ENCODE assay signal across 8 cellular contexts in the genomic region with DNA sequence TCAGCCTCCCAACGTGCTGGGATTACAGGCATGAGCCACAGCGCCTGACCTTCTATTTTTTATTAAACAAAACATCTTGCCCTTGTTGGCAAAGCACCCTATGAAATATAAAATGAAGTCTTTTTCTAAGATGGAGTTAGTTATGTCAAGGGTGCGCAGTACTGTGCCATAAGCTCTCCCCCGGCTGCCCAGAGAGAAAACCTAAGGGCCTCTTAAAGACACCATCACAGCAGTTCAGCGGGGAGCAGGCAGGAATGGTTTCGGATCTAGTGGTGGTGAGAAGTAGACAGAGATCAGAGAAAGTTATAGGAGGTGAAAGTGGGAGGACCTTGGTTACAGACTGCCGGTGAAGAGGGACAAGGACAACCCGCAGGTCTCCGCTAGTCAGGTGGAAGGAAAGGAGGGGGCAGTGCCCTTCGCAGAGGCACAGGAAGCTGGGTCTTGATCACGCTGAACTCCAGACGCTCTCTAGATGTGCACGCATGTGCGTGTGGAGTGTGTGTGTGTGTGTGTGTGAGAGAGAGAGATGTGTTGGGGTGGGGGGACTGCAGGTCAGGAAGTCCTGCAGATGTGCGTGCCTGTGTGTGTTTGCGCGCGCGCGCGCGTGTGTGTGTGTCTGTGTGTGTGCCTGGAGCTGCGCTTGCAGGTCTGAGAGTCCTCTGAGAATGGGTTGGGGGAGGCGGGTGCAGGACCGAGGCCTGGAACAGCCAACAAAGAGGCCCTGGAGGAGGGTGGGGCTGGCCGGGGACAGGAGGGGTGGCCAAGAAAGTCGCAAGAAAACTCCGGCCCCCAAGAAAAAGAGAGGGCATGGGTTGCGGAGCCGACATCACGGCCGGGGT. TPM values are rescaled to one million over a fixed set of nuclear protein-coding genes. Genes with fewer than 3 reads are reported as not detected.
DNase-seq lines count a peak whose midpoint lies in the region; ATAC-seq, FAIRE-seq and TF ChIP-seq lines count a peak whose summit lies in the region.

No MANE protein-coding gene starts in this region.

- no peaks in the 10 kb centered on the region for H3K36me3 ChIP-seq in endothelial cell of umbilical vein (ENCODE audit: control insufficient read depth in 2 of 2, extremely low read depth in 1 of 2, insufficient read depth in 2 of 2, low read length in 2 of 2)
- peaks cover 0 to 4% (median 0%) of the 10 kb centered on the region in 3 experiments for H3K36me3 ChIP-seq in naive thymus-derived CD4-positive, alpha-beta T cell (ENCODE audit: control insufficient read depth in 2 of 3, insufficient read depth in 3 of 3, low read length in 3 of 3)

- DNase-seq in 8988T (peak; percentile 62), NCI-H526 treated with DMSO at 0.1 percent for 48 hours (lab: John Stamatoyannopoulos, UW) (peak; percentile 10), endothelial cell of umbilical vein (ENCODE audit: low read depth, low spot score) (peak; percentile 61)
- DNase-seq in activated CD8-positive, alpha-beta memory T cell treated with anti-CD3 and anti-CD28 coated beads for 1 hour (ENCODE audit: extremely low read depth in 1 of 2, low read depth in 1 of 2), result peak; percentile 19 to 50
- DNase-seq in naive thymus-derived CD4-positive, alpha-beta T cell, result peak; percentile 42 to 88 (median 84)
- DNase-seq in stimulated activated naive CD4-positive, alpha-beta T cell treated with Interleukin-2 at 50 U/mL for 16 hours (lab: John Stamatoyannopoulos, UW), result peak; percentile 68

- H3K27ac Mint-ChIP-seq in naive thymus-derived CD4-positive, alpha-beta T cell, result peak overlapping the region; percentile 89 to 98 (median 94)

- POLR2A ChIA-PET in endothelial cell of umbilical vein (lab: Charles Lee), result no interaction called here
- POLR2A ChIA-PET in naive thymus-derived CD4-positive, alpha-beta T cell (lab: Charles Lee), result interaction anchor here (0.5 to 3.2 kb wide), 19 partner anchors 9 to 344 kb away, joined by 3 to 28 read pairs (median 4); partner anchors contain the start of genes CKLF, DYNC1LI2 and NAE1

- H3K27me3 ChIP-seq in endothelial cell of umbilical vein (ENCODE audit: control insufficient read depth in 2 of 2, insufficient read depth in 2 of 2, low read length in 2 of 2), result no peaks in the 10 kb centered on the region
- no peaks in the 10 kb centered on the region for H3K27me3 ChIP-seq in naive thymus-derived CD4-positive, alpha-beta T cell (ENCODE audit: control insufficient read depth in 2 of 2, insufficient read depth in 2 of 2, low read length in 2 of 2)

- peak overlapping the region; percentile 13 for H2AFZ ChIP-seq in endothelial cell of umbilical vein (ENCODE audit: low read depth, low read length)

- peak overlapping the region; percentile 42 for H3K27ac ChIP-seq in endothelial cell of umbilical vein (ENCODE audit: insufficient read depth, low read depth, low read length)
- H3K27ac ChIP-seq in naive thymus-derived CD4-positive, alpha-beta T cell (ENCODE audit: low read depth, low read length), result peak overlapping the region; percentile 74

- TF ChIP-seq CTCF in endothelial cell of umbilical vein (IDR thresholded peaks at IDR 0.05; ENCODE audit: extremely low read depth in 1 of 2, insufficient read depth in 1 of 2, low read depth in 1 of 2, low read length in 2 of 2), result no peak

- peaks cover 25% of the 10 kb centered on the region for H3K79me2 ChIP-seq in endothelial cell of umbilical vein (ENCODE audit: control insufficient read depth, insufficient read depth, low read length)

- peak; percentile 73 for FAIRE-seq in endothelial cell of umbilical vein (lab: Jason Lieb, UNC)

- H3K4me2 ChIP-seq in endothelial cell of umbilical vein (ENCODE audit: insufficient read depth, low read length), result peak overlapping the region; percentile 60

- peaks cover 16% of the 10 kb centered on the region for H3K4me1 ChIP-seq in endothelial cell of umbilical vein (ENCODE audit: control insufficient read depth, extremely low read depth, insufficient read depth, low read length)
- H3K4me1 ChIP-seq in naive thymus-derived CD4-positive, alpha-beta T cell (ENCODE audit: control insufficient read depth in 2 of 2, insufficient read depth in 2 of 2, low read length in 2 of 2), result peaks cover 33 to 34% of the 10 kb centered on the region in 2 donors

- TF ChIP-seq POLR2A in GM18526 (IDR thresholded peaks at IDR 0.05; ENCODE audit: extremely low read depth, insufficient read length) (peak; percentile 20), endothelial cell of umbilical vein (IDR thresholded peaks at IDR 0.05; ENCODE audit: low read depth, low read length) (no peak)

- no peaks in the 10 kb centered on the region for H3K9me1 ChIP-seq in endothelial cell of umbilical vein (replicated peaks; ENCODE audit: control insufficient read depth, extremely low read depth, insufficient read depth, low read length)

- no peaks in the 10 kb centered on the region for H4K20me1 ChIP-seq in endothelial cell of umbilical vein (replicated peaks; ENCODE audit: control insufficient read depth, extremely low read depth, insufficient read depth, low read length)

- H3K9me3 ChIP-seq in endothelial cell of umbilical vein (replicated peaks; ENCODE audit: control insufficient read depth, insufficient read depth, low read length), result no peaks in the 10 kb centered on the region
- H3K9me3 ChIP-seq in naive thymus-derived CD4-positive, alpha-beta T cell (ENCODE audit: control insufficient read depth in 2 of 3, low read length in 3 of 3), result peaks cover 0 to 12% (median 0%) of the 10 kb centered on the region in 3 experiments

- BruUV-seq in endothelial cell of umbilical vein (replicated peaks; lab: Mats Ljungman, UMichigan), result TSS peak; percentile 53

- H3K27me3 Mint-ChIP-seq in naive thymus-derived CD4-positive, alpha-beta T cell, result peaks cover 0 to 3% (median 0%) of the 10 kb centered on the region in 5 donors

- H3K4me3 Mint-ChIP-seq in naive thymus-derived CD4-positive, alpha-beta T cell, result peak overlapping the region; percentile 80 to 99 (median 96)

- peak; percentile 77 for ATAC-seq in naive thymus-derived CD4-positive, alpha-beta T cell
- no peak for ATAC-seq in HG03521 (IDR thresholded peaks at IDR 0.05; ENCODE audit: unreplicated experiment)

- dilution Hi-C loops in endothelial cell of umbilical vein (cut with MboI; ENCODE audit: extremely low pct_ligation_motif_present, low sequenced_read_pairs), result no loop called here

- CTCF ChIA-PET in endothelial cell of umbilical vein (lab: Charles Lee), result interaction anchor here (0.7 to 2.0 kb wide), 12 partner anchors 8 to 264 kb away, joined by 3 to 28 read pairs (median 4); partner anchors contain the start of genes CKLF and NAE1
- CTCF ChIA-PET in naive thymus-derived CD4-positive, alpha-beta T cell (lab: Charles Lee), result interaction anchor here (0.8 to 2.3 kb wide), 11 partner anchors 9 to 199 kb away, joined by 3 to 11 read pairs (median 3); partner anchors contain the start of gene CKLF

- peaks cover 0 to 23% (median 5%) of the 10 kb centered on the region in 5 donors for H3K36me3 Mint-ChIP-seq in naive thymus-derived CD4-positive, alpha-beta T cell

- H3K9me3 Mint-ChIP-seq in naive thymus-derived CD4-positive, alpha-beta T cell, result peaks cover 0 to 14% (median 4%) of the 10 kb centered on the region in 11 donors

- intact Hi-C loops in endothelial cell of umbilical vein (cut with micrococcal nuclease), result loop anchor here (1.0 to 2.0 kb wide), 4 partner anchors 51 to 197 kb away; partner anchors contain the start of gene CKLF
- intact Hi-C loops in naive thymus-derived CD4-positive, alpha-beta T cell (cut with micrococcal nuclease), result loop anchor here (1.0 to 2.0 kb wide), 9 partner anchors 13 to 197 kb away; partner anchors contain the start of gene CKLF (in 2 of the 2)

- peaks cover 32 to 62% (median 59%) of the 10 kb centered on the region in 7 donors for H3K4me1 Mint-ChIP-seq in naive thymus-derived CD4-positive, alpha-beta T cell

- H3K9ac ChIP-seq in endothelial cell of umbilical vein (replicated peaks; ENCODE audit: extremely low read depth, insufficient read depth, low read length), result peak overlapping the region; percentile 69

- peak overlapping the region; percentile 56 to 91 (median 76) for H3K4me3 ChIP-seq in endothelial cell of umbilical vein (replicated peaks in 1 of 3; ENCODE audit: insufficient read depth in 1 of 3, low read depth in 1 of 3, low read length in 3 of 3)
- peak overlapping the region; percentile 87 for H3K4me3 ChIP-seq in naive thymus-derived CD4-positive, alpha-beta T cell (ENCODE audit: low read length)

RNA-seq across cellular contexts. Expression of gene CMTM3, which starts 0.7 kb away (rescaled TPM):
- total RNA-seq in endothelial cell of umbilical vein, result 83.6 and 90.5 TPM in 2 replicates
- 86.2 and 104 TPM in 2 replicates for polyA plus RNA-seq in endothelial cell of umbilical vein
- 74.9 and 81.6 TPM in 2 replicates for polyA plus RNA-seq in endothelial cell of umbilical vein (2011; cell fraction: cytosol; rRNA removed)
- 43.1 and 45.5 TPM in 2 replicates for polyA plus RNA-seq in endothelial cell of umbilical vein (2011; cell fraction: nucleus; rRNA removed)
- 66.2 and 95.6 TPM in 2 replicates for polyA plus RNA-seq in endothelial cell of umbilical vein (2012)
- 75.2 and 81.4 TPM in 2 replicates for polyA minus RNA-seq in endothelial cell of umbilical vein
- not detected for polyA minus RNA-seq in endothelial cell of umbilical vein (2011; cell fraction: cytosol; rRNA and poly(A)+ RNA removed)
- polyA minus RNA-seq in endothelial cell of umbilical vein (2011; cell fraction: nucleus; rRNA and poly(A)+ RNA removed), result 12.5 and 16.8 TPM in 2 replicates
- 100 to 1,000 TPM in 1 of 5 experiments, 10 to 100 TPM in 4; 52.0 to 138 (median 61.4) TPM for total RNA-seq in naive thymus-derived CD4-positive, alpha-beta T cell
- 10 to 100 TPM; 72.5 to 89.8 TPM for polyA plus RNA-seq in naive thymus-derived CD4-positive, alpha-beta T cell

RNA-seq across cellular contexts. Expression of gene CMTM2, which starts 24.5 kb away (rescaled TPM):
- total RNA-seq in endothelial cell of umbilical vein, result not detected in 2 replicates
- polyA plus RNA-seq in endothelial cell of umbilical vein, result not detected in 2 replicates
- not detected in 2 replicates for polyA plus RNA-seq in endothelial cell of umbilical vein (2011; cell fraction: cytosol; rRNA removed)
- polyA plus RNA-seq in endothelial cell of umbilical vein (2011; cell fraction: nucleus; rRNA removed), result 0.20 TPM in 1 of 2 replicates, not detected in the other
- not detected in 2 replicates for polyA plus RNA-seq in endothelial cell of umbilical vein (2012)
- 1.6 TPM in 1 of 2 replicates, not detected in the other for polyA minus RNA-seq in endothelial cell of umbilical vein
- not detected for polyA minus RNA-seq in endothelial cell of umbilical vein (2011; cell fraction: cytosol; rRNA and poly(A)+ RNA removed)
- polyA minus RNA-seq in endothelial cell of umbilical vein (2011; cell fraction: nucleus; rRNA and poly(A)+ RNA removed), result not detected in 2 replicates
- 1 to 10 TPM in 1 of 5 experiments, under 1 TPM in 2, not detected in 2; 0.58 to 1.8 (median 0.81) TPM for total RNA-seq in naive thymus-derived CD4-positive, alpha-beta T cell
- polyA plus RNA-seq in naive thymus-derived CD4-positive, alpha-beta T cell, result not detected

RNA-seq across cellular contexts. Expression of gene CMTM1, which starts 37.5 kb away (rescaled TPM):
- total RNA-seq in endothelial cell of umbilical vein, result 9.3 and 12.3 TPM in 2 replicates
- polyA plus RNA-seq in endothelial cell of umbilical vein, result 3.0 and 3.8 TPM in 2 replicates
- polyA plus RNA-seq in endothelial cell of umbilical vein (2011; cell fraction: cytosol; rRNA removed), result 1.9 and 2.5 TPM in 2 replicates
- 1.8 and 2.4 TPM in 2 replicates for polyA plus RNA-seq in endothelial cell of umbilical vein (2011; cell fraction: nucleus; rRNA removed)
- polyA plus RNA-seq in endothelial cell of umbilical vein (2012), result 2.9 and 5.1 TPM in 2 replicates
- polyA minus RNA-seq in endothelial cell of umbilical vein, result 3.8 and 4.5 TPM in 2 replicates
- polyA minus RNA-seq in endothelial cell of umbilical vein (2011; cell fraction: cytosol; rRNA and poly(A)+ RNA removed), result 4.8 TPM
- 1.2 and 1.9 TPM in 2 replicates for polyA minus RNA-seq in endothelial cell of umbilical vein (2011; cell fraction: nucleus; rRNA and poly(A)+ RNA removed)
- total RNA-seq in naive thymus-derived CD4-positive, alpha-beta T cell, result 10 to 100 TPM in 1 of 5 experiments, 1 to 10 TPM in 4; 1.3 to 23.3 (median 5.2) TPM
- polyA plus RNA-seq in naive thymus-derived CD4-positive, alpha-beta T cell, result under 1 TPM; 0.36 to 0.41 TPM

RNA-seq across cellular contexts. Expression of gene CKLF, which starts 51.4 kb away (rescaled TPM):
- 80.0 and 93.4 TPM in 2 replicates for total RNA-seq in endothelial cell of umbilical vein
- polyA plus RNA-seq in endothelial cell of umbilical vein, result 197 and 209 TPM in 2 replicates
- 174 and 175 TPM in 2 replicates for polyA plus RNA-seq in endothelial cell of umbilical vein (2011; cell fraction: cytosol; rRNA removed)
- 54.0 and 61.7 TPM in 2 replicates for polyA plus RNA-seq in endothelial cell of umbilical vein (2011; cell fraction: nucleus; rRNA removed)
- polyA plus RNA-seq in endothelial cell of umbilical vein (2012), result 85.6 and 95.1 TPM in 2 replicates
- 49.7 and 62.3 TPM in 2 replicates for polyA minus RNA-seq in endothelial cell of umbilical vein
- polyA minus RNA-seq in endothelial cell of umbilical vein (2011; cell fraction: cytosol; rRNA and poly(A)+ RNA removed), result 38.7 TPM
- polyA minus RNA-seq in endothelial cell of umbilical vein (2011; cell fraction: nucleus; rRNA and poly(A)+ RNA removed), result 9.4 and 9.9 TPM in 2 replicates
- total RNA-seq in naive thymus-derived CD4-positive, alpha-beta T cell, result 100 to 1,000 TPM in 1 of 5 experiments, 10 to 100 TPM in 4; 24.1 to 160 (median 42.9) TPM
- polyA plus RNA-seq in naive thymus-derived CD4-positive, alpha-beta T cell, result 100 to 1,000 TPM in 1 of 2 donors, 10 to 100 TPM in 1; 56.4 to 110 TPM

RNA-seq across cellular contexts. Expression of gene TK2, which starts 53.8 kb away (rescaled TPM):
- 23.4 and 25.2 TPM in 2 replicates for total RNA-seq in endothelial cell of umbilical vein
- 12.1 and 12.2 TPM in 2 replicates for polyA plus RNA-seq in endothelial cell of umbilical vein
- 15.2 and 16.6 TPM in 2 replicates for polyA plus RNA-seq in endothelial cell of umbilical vein (2011; cell fraction: cytosol; rRNA removed)
- 25.4 and 27.0 TPM in 2 replicates for polyA plus RNA-seq in endothelial cell of umbilical vein (2011; cell fraction: nucleus; rRNA removed)
- 19.2 and 20.4 TPM in 2 replicates for polyA plus RNA-seq in endothelial cell of umbilical vein (2012)
- 31.5 and 50.2 TPM in 2 replicates for polyA minus RNA-seq in endothelial cell of umbilical vein
- 14.0 TPM for polyA minus RNA-seq in endothelial cell of umbilical vein (2011; cell fraction: cytosol; rRNA and poly(A)+ RNA removed)
- polyA minus RNA-seq in endothelial cell of umbilical vein (2011; cell fraction: nucleus; rRNA and poly(A)+ RNA removed), result 10.6 and 12.2 TPM in 2 replicates
- total RNA-seq in naive thymus-derived CD4-positive, alpha-beta T cell, result 10 to 100 TPM in 2 of 5 experiments, 1 to 10 TPM in 3; 6.2 to 19.8 (median 7.9) TPM
- polyA plus RNA-seq in naive thymus-derived CD4-positive, alpha-beta T cell, result 1 to 10 TPM; 3.5 to 4.1 TPM

Comparison
In these comparisons a context has a peak if more than half of its experiments do, and no peak if none do; other contexts are left out.
1. DNase-seq: peak in every context shown above with its lines; median percentile 84 in naive thymus-derived CD4-positive, alpha-beta T cell; 68 in stimulated activated naive CD4-positive, alpha-beta T cell treated with Interleukin-2 at 50 U/mL for 16 hours; 62 in 8988T; 61 in endothelial cell of umbilical vein; 34 in activated CD8-positive, alpha-beta memory T cell treated with anti-CD3 and anti-CD28 coated beads for 1 hour; 10 in NCI-H526 treated with DMSO at 0.1 percent for 48 hours.